In the genomic region with DNA sequence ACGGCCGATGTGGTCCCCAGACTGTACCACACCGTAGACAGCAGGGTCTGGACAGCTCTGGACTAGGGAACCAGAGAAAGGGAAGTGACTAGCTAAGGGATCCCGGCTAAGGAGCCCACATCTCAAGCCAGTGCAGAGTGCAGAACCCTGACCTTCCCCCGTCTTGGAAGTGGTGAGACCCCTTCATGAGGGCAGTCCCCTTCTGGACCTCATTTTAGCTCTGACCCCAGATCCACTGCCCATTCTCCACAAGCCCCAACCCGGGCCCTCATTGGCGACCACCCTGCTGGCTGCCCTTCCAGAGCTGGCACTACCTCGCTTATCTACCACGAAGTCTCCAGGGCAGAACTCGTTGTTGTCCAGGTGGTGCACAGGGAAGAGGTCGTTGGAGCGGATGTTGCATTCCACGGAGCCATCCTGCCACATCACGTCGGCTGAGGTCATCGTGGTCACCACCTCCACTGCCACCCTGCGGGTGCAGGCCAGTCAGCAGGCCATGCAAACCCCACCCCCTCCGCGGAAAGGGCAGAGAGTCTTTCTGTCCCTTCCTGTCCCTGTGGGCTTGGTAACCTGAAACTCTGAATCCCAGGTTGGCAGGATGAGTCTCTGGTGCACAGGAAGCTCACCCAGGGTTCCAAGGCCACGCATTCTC, we compare ENCODE assay signal across 13 cellular contexts. TPM values are rescaled to one million over a fixed set of nuclear protein-coding genes. Genes with fewer than 3 reads are reported as not detected.
DNase-seq lines count a peak whose midpoint lies in the region; ATAC-seq, FAIRE-seq and TF ChIP-seq lines count a peak whose summit lies in the region.
"Had no signal": no experiment of that assay in that cellular context is flagged by ENCODE, and none has a peak within 500 bp of the region (broad histone marks: within the 10 kb centered on the region; RNA-seq: fewer than 3 reads in every experiment).

No MANE protein-coding gene starts in this region.

- H3K27me3 ChIP-seq in left ventricle myocardium inferior (ENCODE audit: low read depth): no peaks in the 10 kb centered on the region
- H3K27me3 ChIP-seq: hepatocyte, tibial artery had no signal

- ATAC-seq in Right ventricle myocardium superior (ENCODE audit: poor library complexity): peak; percentile 13
- peak; percentile 39 for ATAC-seq in left lobe of liver
- ATAC-seq in GM18498 (IDR thresholded peaks at IDR 0.05; ENCODE audit: unreplicated experiment): no peak

- no peaks in the 10 kb centered on the region for H3K9me3 ChIP-seq in left ventricle myocardium inferior (replicated peaks)
- H3K9me3 ChIP-seq: tibial artery had no signal

- no peak for TF ChIP-seq CTCF in left ventricle myocardium inferior (IDR thresholded peaks at IDR 0.05; ENCODE audit: borderline replicate concordance)
- no peak for TF ChIP-seq CTCF in foreskin fibroblast (IDR thresholded peaks at IDR 0.05; ENCODE audit: low read depth, low read length)

- intact Hi-C loops in Right ventricle myocardium superior (cut with DNase I) (loop anchor here (2.0 kb wide), 1 partner anchor 96 kb away; no protein-coding TSS in a partner anchor), left ventricle myocardium inferior (cut with micrococcal nuclease) (loop anchor here (5.0 kb wide), 1 partner anchor 96 kb away; no protein-coding TSS in a partner anchor)

- H3K36me3 ChIP-seq in left ventricle myocardium inferior: peaks cover 97% of the 10 kb centered on the region

- DNase-seq in Right ventricle myocardium superior (no peak), left ventricle myocardium inferior (no peak), SW480 (ENCODE audit: low spot score) (peak; percentile 67), left lobe of liver (ENCODE audit: low spot score) (no peak), urothelium cell line (ENCODE audit: low spot score) (no peak), foreskin fibroblast (no peak), Ammon's horn (ENCODE audit: low spot score) (no peak)
- DNase-seq: NCI-H1436 treated with DMSO at 0.1 percent for 48 hours had no signal

- peaks cover 30% of the 10 kb centered on the region for H3K4me1 ChIP-seq in left ventricle myocardium inferior
- H3K4me1 ChIP-seq: tibial artery had no signal

- H3K4me3 ChIP-seq in left ventricle myocardium inferior: no peak overlapping the region
- no peak overlapping the region for H3K4me3 ChIP-seq in foreskin fibroblast (ENCODE audit: low read depth in 1 of 2, low read length in 2 of 2)
- H3K4me3 ChIP-seq: hepatocyte, tibial artery had no signal

- FAIRE-seq in urothelium cell line (lab: Jason Lieb, UNC): peak; percentile 13
- FAIRE-seq: H54 had no signal

- no peak overlapping the region for H3K27ac ChIP-seq in left ventricle myocardium inferior (replicated peaks)
- H3K27ac ChIP-seq: hepatocyte, tibial artery, WERI-Rb-1 had no signal

RNA-seq across cellular contexts. Expression of gene SPHK1, which starts 14.2 kb away (rescaled TPM):
- total RNA-seq in Right ventricle myocardium superior (2.0 TPM), left ventricle myocardium inferior (2.3 TPM), left lobe of liver (0.93 TPM)

RNA-seq across cellular contexts. Expression of gene PRPSAP1, which starts 44.9 kb away (rescaled TPM):
- total RNA-seq in Right ventricle myocardium superior (31.9 TPM), left ventricle myocardium inferior (30.7 TPM), left lobe of liver (55.0 TPM)

RNA-seq across cellular contexts. Expression of gene UBE2O, which starts 54.3 kb away (rescaled TPM):
- total RNA-seq in Right ventricle myocardium superior (35.9 TPM), left ventricle myocardium inferior (35.7 TPM), left lobe of liver (9.8 TPM)
